In the genomic region with DNA sequence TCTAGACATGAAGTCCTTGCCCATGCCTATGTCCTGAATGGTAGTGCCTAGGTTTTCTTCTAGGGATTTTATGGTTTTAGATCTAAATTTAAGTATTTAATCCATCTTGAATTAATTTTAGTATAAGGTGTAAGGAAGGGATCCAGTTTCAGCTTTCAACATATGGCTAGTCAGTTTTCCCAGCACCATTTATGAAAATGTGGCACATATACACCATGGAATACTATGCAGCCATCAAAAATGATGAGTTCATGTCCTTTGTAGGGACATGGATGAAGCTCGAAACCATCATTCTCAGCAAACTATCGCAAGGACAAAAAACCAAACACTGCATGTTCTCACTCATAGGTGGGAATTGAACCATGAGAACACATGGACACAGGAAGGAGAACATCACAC, we compare ENCODE assay signal across 10 cellular contexts. TPM values are rescaled to one million over a fixed set of nuclear protein-coding genes. Genes with fewer than 3 reads are reported as not detected.
A peak's percentile ranks its signal among the peaks of the same experiment; 100 is the strongest.
DNase-seq lines count a peak whose midpoint lies in the region; ATAC-seq and TF ChIP-seq lines count a peak whose summit lies in the region.
"Not testable (repeated sequence)": the region's sequence is repeated elsewhere in the genome, so short reads cannot be mapped to it uniquely, and the experiment has no call there.
"Had no signal": no experiment of that assay in that cellular context is flagged by ENCODE, and none has a peak within 500 bp of the region (broad histone marks: within the 10 kb centered on the region; RNA-seq: fewer than 3 reads in every experiment).

No MANE protein-coding gene starts in this region.

- not testable (repeated sequence) for ATAC-seq in activated CD8-positive, alpha-beta T cell treated with anti-CD3 and anti-CD28 coated beads for 36 hours; stimulated activated naive CD8-positive, alpha-beta T cell treated with anti-CD3 and anti-CD28 coated beads, Interleukin-15, amount 100 ng/mL, for 72 hours

- peak overlapping the region; percentile 72 for H3K9ac ChIP-seq in SK-N-MC (ENCODE audit: insufficient read length)

- not testable (repeated sequence) for H3K9me3 ChIP-seq in CD4-positive, alpha-beta memory T cell (ENCODE audit: control insufficient read depth in 1 of 2, low read length in 2 of 2); SK-N-MC (ENCODE audit: low read depth, low read length); neutrophil
- peaks cover 22% of the 10 kb centered on the region for H3K9me3 ChIP-seq in left ventricle myocardium inferior (replicated peaks)

- H3K36me3 ChIP-seq in CD4-positive, alpha-beta memory T cell (ENCODE audit: insufficient read depth, low read length), result peaks cover 24% of the 10 kb centered on the region
- H3K36me3 ChIP-seq in SK-N-MC (ENCODE audit: insufficient read depth, low read length); left ventricle myocardium inferior; neutrophil: not testable (repeated sequence)

- TF ChIP-seq CTCF in activated CD8-positive, alpha-beta T cell treated with anti-CD3 and anti-CD28 coated beads for 36 hours (IDR thresholded peaks at IDR 0.05); left ventricle myocardium inferior (IDR thresholded peaks at IDR 0.05; ENCODE audit: borderline replicate concordance); neutrophil (IDR thresholded peaks at IDR 0.05): not testable (repeated sequence)

- not testable (repeated sequence) for H3K27me3 ChIP-seq in CD4-positive, alpha-beta memory T cell (ENCODE audit: insufficient read depth, low read length); neutrophil
- H3K27me3 ChIP-seq in left ventricle myocardium inferior (ENCODE audit: low read depth), result peaks cover 28% of the 10 kb centered on the region

- H3K4me3 Mint-ChIP-seq in CD4-positive, alpha-beta memory T cell, result peak overlapping the region in 7 of 8 donors; percentile 66 to 90 (median 81)
- peak overlapping the region in 3 of 4 donors; percentile 76 to 92 (median 90) for H3K4me3 Mint-ChIP-seq in IgD-negative memory B cell
- peak overlapping the region; percentile 80 for H3K4me3 Mint-ChIP-seq in activated CD8-positive, alpha-beta T cell treated with anti-CD3 and anti-CD28 coated beads for 36 hours
- peak overlapping the region; percentile 83 for H3K4me3 Mint-ChIP-seq in activated naive CD8-positive, alpha-beta T cell treated with anti-CD3 and anti-CD28 coated beads for 36 hours
- peak overlapping the region; percentile 71 to 89 for H3K4me3 Mint-ChIP-seq in stimulated activated naive CD8-positive, alpha-beta T cell treated with anti-CD3 and anti-CD28 coated beads, Interleukin-15, amount 100 ng/mL, for 72 hours

- peaks cover 56 to 66% of the 10 kb centered on the region in 2 donors for H3K36me3 Mint-ChIP-seq in CD4-positive, alpha-beta memory T cell
- H3K36me3 Mint-ChIP-seq in IgD-negative memory B cell, result not testable (repeated sequence)
- H3K36me3 Mint-ChIP-seq in activated CD8-positive, alpha-beta T cell treated with anti-CD3 and anti-CD28 coated beads for 36 hours (ENCODE audit: low read depth), result peaks cover 49% of the 10 kb centered on the region
- peaks cover 38% of the 10 kb centered on the region for H3K36me3 Mint-ChIP-seq in activated naive CD8-positive, alpha-beta T cell treated with anti-CD3 and anti-CD28 coated beads for 36 hours

- POLR2A ChIA-PET in CD4-positive, alpha-beta memory T cell (lab: Charles Lee; ENCODE audit: partially characterized antibody); activated CD8-positive, alpha-beta T cell treated with anti-CD3 and anti-CD28 coated beads for 36 hours (lab: Charles Lee): not testable (repeated sequence)

- peak overlapping the region in 1 of 2 donors; percentile 27 for H3K4me3 ChIP-seq in CD4-positive, alpha-beta memory T cell (ENCODE audit: low read length in 2 of 2)
- H3K4me3 ChIP-seq in SK-N-MC (peak overlapping the region; percentile 68), left ventricle myocardium inferior (peak overlapping the region; percentile 32), neutrophil (ENCODE audit: low read depth in 1 of 2, low read length in 1 of 2) (peak overlapping the region; percentile 57 to 58)

- H3K4me1 ChIP-seq in CD4-positive, alpha-beta memory T cell (ENCODE audit: insufficient read depth, low read length), result peaks cover 69% of the 10 kb centered on the region
- H3K4me1 ChIP-seq in left ventricle myocardium inferior, result peaks cover 22% of the 10 kb centered on the region
- peaks cover 58 to 63% of the 10 kb centered on the region in 2 experiments for H3K4me1 ChIP-seq in neutrophil (ENCODE audit: control insufficient read depth in 1 of 2, insufficient read depth in 1 of 2, low read depth in 1 of 2, low read length in 1 of 2)

- CTCF ChIA-PET in CD4-positive, alpha-beta memory T cell (lab: Charles Lee; ENCODE audit: partially characterized antibody); activated CD8-positive, alpha-beta T cell treated with anti-CD3 and anti-CD28 coated beads for 36 hours (lab: Charles Lee): not testable (repeated sequence)

- H3K27ac ChIP-seq in CD4-positive, alpha-beta memory T cell (ENCODE audit: low read depth, low read length), result peak overlapping the region; percentile 63
- H3K27ac ChIP-seq in SK-N-MC, result peak overlapping the region; percentile 98
- H3K27ac ChIP-seq in left ventricle myocardium inferior (replicated peaks), result peak overlapping the region; percentile 80
- H3K27ac ChIP-seq in neutrophil, result peak overlapping the region; percentile 92

- not testable (repeated sequence) for H3K27me3 Mint-ChIP-seq in CD4-positive, alpha-beta memory T cell; IgD-negative memory B cell; activated CD8-positive, alpha-beta T cell treated with anti-CD3 and anti-CD28 coated beads for 36 hours; activated naive CD8-positive, alpha-beta T cell treated with anti-CD3 and anti-CD28 coated beads for 36 hours; stimulated activated naive CD8-positive, alpha-beta T cell treated with anti-CD3 and anti-CD28 coated beads, Interleukin-15, amount 100 ng/mL, for 72 hours

- peaks cover 39 to 78% (median 55%) of the 10 kb centered on the region in 4 donors for H3K4me1 Mint-ChIP-seq in CD4-positive, alpha-beta memory T cell
- peaks cover 55 to 67% (median 59%) of the 10 kb centered on the region in 3 donors for H3K4me1 Mint-ChIP-seq in IgD-negative memory B cell
- H3K4me1 Mint-ChIP-seq in activated CD8-positive, alpha-beta T cell treated with anti-CD3 and anti-CD28 coated beads for 36 hours (ENCODE audit: low read depth), result peaks cover 60% of the 10 kb centered on the region
- peaks cover 50% of the 10 kb centered on the region for H3K4me1 Mint-ChIP-seq in activated naive CD8-positive, alpha-beta T cell treated with anti-CD3 and anti-CD28 coated beads for 36 hours
- peaks cover 84% of the 10 kb centered on the region for H3K4me1 Mint-ChIP-seq in stimulated activated naive CD8-positive, alpha-beta T cell treated with anti-CD3 and anti-CD28 coated beads, Interleukin-15, amount 100 ng/mL, for 72 hours

- peak overlapping the region; percentile 90 to 99 (median 95) for H3K27ac Mint-ChIP-seq in CD4-positive, alpha-beta memory T cell
- H3K27ac Mint-ChIP-seq in IgD-negative memory B cell, result peak overlapping the region; percentile 94 to 98 (median 97)
- peak overlapping the region; percentile 99 for H3K27ac Mint-ChIP-seq in activated CD8-positive, alpha-beta T cell treated with anti-CD3 and anti-CD28 coated beads for 36 hours
- H3K27ac Mint-ChIP-seq in activated naive CD8-positive, alpha-beta T cell treated with anti-CD3 and anti-CD28 coated beads for 36 hours, result peak overlapping the region; percentile 100
- peak overlapping the region; percentile 99 to 100 for H3K27ac Mint-ChIP-seq in stimulated activated naive CD8-positive, alpha-beta T cell treated with anti-CD3 and anti-CD28 coated beads, Interleukin-15, amount 100 ng/mL, for 72 hours

- intact Hi-C loops in CD4-positive, alpha-beta memory T cell (cut with micrococcal nuclease), result loop anchor here (1.0 kb wide), 1 partner anchor 14 kb away; no protein-coding TSS in a partner anchor
- intact Hi-C loops in activated CD8-positive, alpha-beta T cell treated with anti-CD3 and anti-CD28 coated beads for 36 hours (cut with micrococcal nuclease); left ventricle myocardium inferior (cut with micrococcal nuclease): not testable (repeated sequence)

- H3K9me3 Mint-ChIP-seq in CD4-positive, alpha-beta memory T cell; IgD-negative memory B cell: not testable (repeated sequence)
- peaks cover 14% of the 10 kb centered on the region for H3K9me3 Mint-ChIP-seq in activated CD8-positive, alpha-beta T cell treated with anti-CD3 and anti-CD28 coated beads for 36 hours
- H3K9me3 Mint-ChIP-seq in activated naive CD8-positive, alpha-beta T cell treated with anti-CD3 and anti-CD28 coated beads for 36 hours, result peaks cover 15% of the 10 kb centered on the region
- peaks cover 13 to 21% of the 10 kb centered on the region in 2 donors for H3K9me3 Mint-ChIP-seq in stimulated activated naive CD8-positive, alpha-beta T cell treated with anti-CD3 and anti-CD28 coated beads, Interleukin-15, amount 100 ng/mL, for 72 hours

- DNase-seq in CD4-positive, alpha-beta memory T cell; SK-N-MC (ENCODE audit: low read depth, low spot score); activated CD8-positive, alpha-beta T cell treated with anti-CD3 and anti-CD28 coated beads for 36 hours; activated naive CD8-positive, alpha-beta T cell treated with anti-CD3 and anti-CD28 coated beads for 36 hours; left ventricle myocardium inferior; stimulated activated naive CD8-positive, alpha-beta T cell treated with anti-CD3 and anti-CD28 coated beads, Interleukin-15, amount 100 ng/mL, for 72 hours: not testable (repeated sequence)

RNA-seq across cellular contexts. Expression of a gene that starts 29.8 kb away (rescaled TPM):
- total RNA-seq in CD4-positive, alpha-beta memory T cell, result 10 to 100 TPM; 35.9 to 37.9 TPM
- 10 to 100 TPM; 35.0 to 50.4 TPM for polyA plus RNA-seq in CD4-positive, alpha-beta memory T cell
- polyA plus RNA-seq in IgD-negative memory B cell, result 50.1 TPM
- 10 to 100 TPM; 55.8 to 57.2 TPM for total RNA-seq in activated CD8-positive, alpha-beta T cell treated with anti-CD3 and anti-CD28 coated beads for 36 hours
- 10 to 100 TPM; 29.4 to 30.5 TPM for total RNA-seq in activated naive CD8-positive, alpha-beta T cell treated with anti-CD3 and anti-CD28 coated beads for 36 hours
- 36.5 TPM for total RNA-seq in left ventricle myocardium inferior

RNA-seq across cellular contexts. Expression of a gene that starts 54.5 kb away (rescaled TPM):
- total RNA-seq in CD4-positive, alpha-beta memory T cell, result 100 to 1,000 TPM; 195 TPM
- 100 to 1,000 TPM; 194 to 261 TPM for polyA plus RNA-seq in CD4-positive, alpha-beta memory T cell
- polyA plus RNA-seq in IgD-negative memory B cell, result 206 TPM
- 10 to 100 TPM; 27.5 to 28.3 TPM for total RNA-seq in activated CD8-positive, alpha-beta T cell treated with anti-CD3 and anti-CD28 coated beads for 36 hours
- 10 to 100 TPM; 12.5 to 13.3 TPM for total RNA-seq in activated naive CD8-positive, alpha-beta T cell treated with anti-CD3 and anti-CD28 coated beads for 36 hours
- total RNA-seq in left ventricle myocardium inferior, result 1.9 TPM
- total RNA-seq: bronchial epithelial cell, fibroblast of lung had no signal
- polyA plus RNA-seq: fibroblast of lung had no signal

Comparison
In these comparisons a context has a peak if more than half of its experiments do, and no peak if none do; other contexts are left out.
1. RNA of a gene that starts 54.5 kb away (total RNA-seq): 195 TPM in CD4-positive, alpha-beta memory T cell; 27.5 to 28.3 TPM in activated CD8-positive, alpha-beta T cell treated with anti-CD3 and anti-CD28 coated beads for 36 hours, 12.5 to 13.3 TPM in activated naive CD8-positive, alpha-beta T cell treated with anti-CD3 and anti-CD28 coated beads for 36 hours and 1.9 TPM in left ventricle myocardium inferior (single experiment); every median in the first group is over 4 times any median in the second.
2. Peak in every context shown above with its lines, with median percentiles within 50 percentile points of each other: H3K27ac ChIP-seq, H3K27ac Mint-ChIP-seq and H3K4me3 Mint-ChIP-seq.